21 cellular contexts compared by ENCODE assay signal in the genomic region with DNA sequence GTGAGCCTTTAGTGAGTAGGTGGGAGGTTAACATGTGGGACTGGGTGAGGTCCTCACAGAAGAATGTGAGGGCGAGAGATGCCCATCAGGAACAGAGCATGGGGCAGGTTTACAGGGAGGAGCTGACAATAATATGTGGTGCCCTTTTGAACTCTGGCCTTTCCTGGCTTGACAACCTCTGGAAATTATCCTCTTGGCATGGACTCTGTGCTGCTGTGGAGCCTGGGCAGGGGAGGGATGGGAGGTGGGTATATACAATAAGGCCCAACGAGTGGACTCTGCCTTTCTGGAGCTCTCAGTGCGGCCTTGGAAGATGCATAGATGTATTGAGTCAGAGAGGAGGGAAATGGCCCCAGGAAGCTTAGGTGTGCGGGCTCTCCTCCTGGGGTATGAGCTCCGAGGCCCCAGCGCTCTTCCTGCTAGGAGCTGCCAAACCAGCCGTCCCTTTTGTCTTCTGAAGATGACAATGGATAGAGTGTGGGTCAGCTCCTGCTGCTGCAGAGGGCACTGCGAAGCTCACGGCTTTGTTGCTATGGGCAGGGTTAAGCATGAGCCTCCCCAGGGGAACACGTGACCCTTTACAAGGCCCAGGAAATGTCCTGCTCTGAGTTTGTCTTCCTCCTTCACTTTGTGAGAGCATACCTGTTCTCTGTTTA. TPM values are rescaled to one million over a fixed set of nuclear protein-coding genes. Genes with fewer than 3 reads are reported as not detected.
DNase-seq lines count a peak whose midpoint lies in the region; ATAC-seq, FAIRE-seq and TF ChIP-seq lines count a peak whose summit lies in the region.
"Had no signal": no experiment of that assay in that cellular context is flagged by ENCODE, and none has a peak within 500 bp of the region (broad histone marks: within the 10 kb centered on the region; RNA-seq: fewer than 3 reads in every experiment).

No MANE protein-coding gene starts in this region.

- no peaks in the 10 kb centered on the region for H3K27me3 Mint-ChIP-seq in activated naive CD8-positive, alpha-beta T cell
- H3K27me3 Mint-ChIP-seq in activated naive CD8-positive, alpha-beta T cell treated with anti-CD3 and anti-CD28 coated beads, Interleukin-2, amount 50 U/mL, for 24 hours, result no peaks in the 10 kb centered on the region
- H3K27me3 Mint-ChIP-seq: activated naive CD8-positive, alpha-beta T cell treated with anti-CD3 and anti-CD28 coated beads for 36 hours had no signal

- H3K27me3 ChIP-seq in GM12878 (replicated peaks in 1 of 2; ENCODE audit: control insufficient read depth in 2 of 2, insufficient read depth in 2 of 2, low read length in 1 of 2) (no peaks in the 10 kb centered on the region), lung (ENCODE audit: control insufficient read depth, insufficient read depth) (no peaks in the 10 kb centered on the region), transverse colon (no peaks in the 10 kb centered on the region), uterus (no peaks in the 10 kb centered on the region)
- H3K27me3 ChIP-seq: cardiac muscle cell, foreskin keratinocyte, suprapubic skin had no signal

- RAD21 ChIA-PET in GM12878 (lab: Charles Lee; ENCODE audit: unreplicated experiment), result interaction anchor here (1.0 kb wide), 1 partner anchor 27 kb away, joined by 5 read pairs; no protein-coding TSS in a partner anchor

- no peak for TF ChIP-seq RAD21 in GM12878 (IDR thresholded peaks at IDR 0.05; ENCODE audit: insufficient read depth, low read depth, low read length)

- H3K36me3 ChIP-seq in GM12878 (ENCODE audit: control insufficient read depth in 2 of 2, insufficient read depth in 2 of 2, low read length in 1 of 2), result no peaks in the 10 kb centered on the region
- H3K36me3 ChIP-seq in lung (ENCODE audit: control insufficient read depth in 2 of 2, insufficient read depth in 2 of 2, low read length in 2 of 2), result no peaks in the 10 kb centered on the region
- H3K36me3 ChIP-seq in transverse colon, result no peaks in the 10 kb centered on the region
- H3K36me3 ChIP-seq in uterus, result no peaks in the 10 kb centered on the region
- H3K36me3 ChIP-seq: cardiac muscle cell, suprapubic skin had no signal

- no TSS peak for BruUV-seq in GM12878 (replicated peaks; lab: Mats Ljungman, UMichigan)

- no peak overlapping the region for H2AFZ ChIP-seq in GM12878 (ENCODE audit: control insufficient read depth, low read depth, low read length)

- H3K4me2 ChIP-seq in GM12878 (ENCODE audit: control insufficient read depth, insufficient read depth), result no peak overlapping the region

- H3K27ac ChIP-seq in GM12878 (ENCODE audit: control insufficient read depth, insufficient read depth), result no peak overlapping the region
- H3K27ac ChIP-seq in lung (ENCODE audit: low read depth in 1 of 2, low read length in 1 of 2), result peak overlapping the region in 1 of 2 donors; percentile 8
- peak overlapping the region in 3 of 4 donors; percentile 3 to 78 (median 73) for H3K27ac ChIP-seq in transverse colon
- H3K27ac ChIP-seq in uterus, result no peak overlapping the region
- H3K27ac ChIP-seq: cardiac muscle cell, foreskin keratinocyte had no signal

- POLR2A ChIA-PET in GM12878 (lab: Charles Lee), result interaction anchor here (1.8 kb wide), 1 partner anchor 9 kb away, joined by 7 read pairs; the partner anchor contains the start of gene PSD4

- DNase-seq in activated naive CD8-positive, alpha-beta T cell treated with anti-CD3 and anti-CD28 coated beads, Interleukin-2, amount 50 U/mL, for 24 hours, result no peak
- DNase-seq in GM12878 (ENCODE audit: low read depth, low spot score), result no peak
- peak; percentile 56 for DNase-seq in lung (ENCODE audit: low spot score)
- DNase-seq in transverse colon, result no peak
- DNase-seq in foreskin fibroblast, result no peak
- DNase-seq in uterus, result no peak
- DNase-seq: activated CD8-positive, alpha-beta memory T cell treated with anti-CD3 and anti-CD28 coated beads, Interleukin-2, amount 50 U/mL, for 48 hours; activated naive CD8-positive, alpha-beta T cell treated with anti-CD3 and anti-CD28 coated beads for 36 hours; immature natural killer cell; NCI-H187; NCI-H748 treated with DMSO at 0.1 percent for 48 hours; stimulated activated CD4-positive, alpha-beta T cell treated with anti-CD3 and anti-CD28 coated beads, Interleukin-15, amount 100 ng/mL, for 24 hours had no signal

- intact Hi-C loops in GM12878 (cut with micrococcal nuclease; ENCODE audit: unreplicated experiment) (no loop called here), transverse colon (cut with DNase I; ENCODE audit: low total_unique reads) (no loop called here), uterus (cut with DNase I; ENCODE audit: low total_unique reads) (no loop called here)

- TF ChIP-seq CTCF in GM12878 (IDR thresholded peaks at IDR 0.05 in 2 of 3, conservative IDR thresholded peaks at IDR 0.05 in 1 of 3; ENCODE audit: control insufficient read depth in 2 of 3, extremely low read depth in 1 of 3, insufficient read depth in 1 of 3, low read depth in 3 of 3, low read length in 3 of 3), result no peak
- TF ChIP-seq CTCF in lung (IDR thresholded peaks at IDR 0.05; ENCODE audit: control extremely low read depth, extremely low read depth), result no peak
- no peak for TF ChIP-seq CTCF in transverse colon (IDR thresholded peaks at IDR 0.05)
- TF ChIP-seq CTCF in foreskin fibroblast (IDR thresholded peaks at IDR 0.05; ENCODE audit: low read depth, low read length), result no peak
- no peak for TF ChIP-seq CTCF in uterus (IDR thresholded peaks at IDR 0.05)

- 58% methylated on average over 10 of the region's 10 CpGs for WGBS in GM12878 (ENCODE audit: insufficient coverage, insufficient replicate concordance, low lambda C conversion rate, missing lambda C conversion rate)
- WGBS in lung, 2 donors, result 74 to 89% methylated on average over 10 of the region's 10 CpGs
- WGBS in transverse colon (ENCODE audit: low coverage in 1 of 2), 2 donors, result 72% methylated on average over 10 of the region's 10 CpGs; no CpG with 5 or more reads in 1 of the 2 donors

- H4K20me1 ChIP-seq in GM12878 (ENCODE audit: control insufficient read depth, insufficient read depth), result no peaks in the 10 kb centered on the region

- SMC1A ChIA-PET in GM12878 (lab: Charles Lee; ENCODE audit: uncharacterized antibody, unreplicated experiment), result interaction anchor here (0.9 to 1.8 kb wide), 6 partner anchors 9 to 559 kb away, joined by 3 to 4 read pairs (median 3); no protein-coding TSS in a partner anchor

- no peak overlapping the region for H3K4me3 Mint-ChIP-seq in activated naive CD8-positive, alpha-beta T cell
- no peak overlapping the region for H3K4me3 Mint-ChIP-seq in activated naive CD8-positive, alpha-beta T cell treated with anti-CD3 and anti-CD28 coated beads, Interleukin-2, amount 50 U/mL, for 24 hours
- H3K4me3 Mint-ChIP-seq: activated naive CD8-positive, alpha-beta T cell treated with anti-CD3 and anti-CD28 coated beads for 36 hours; immature natural killer cell had no signal

- no peak overlapping the region for H3K9ac ChIP-seq in GM12878 (ENCODE audit: control insufficient read depth, insufficient read depth, low read length)

- H3K79me2 ChIP-seq in GM12878 (ENCODE audit: control insufficient read depth, insufficient read depth, low read length), result no peaks in the 10 kb centered on the region

- CTCF ChIA-PET in GM12878 (lab: Yijun Ruan, JAX), result interaction anchor here (0.7 to 5.4 kb wide), 3 partner anchors 9 to 33 kb away, joined by 3 to 29 read pairs (median 5); partner anchors contain the start of gene PSD4

- H3K9me3 Mint-ChIP-seq in activated naive CD8-positive, alpha-beta T cell (ENCODE audit: low read depth), result no peaks in the 10 kb centered on the region
- H3K9me3 Mint-ChIP-seq in activated naive CD8-positive, alpha-beta T cell treated with anti-CD3 and anti-CD28 coated beads, Interleukin-2, amount 50 U/mL, for 24 hours, result no peaks in the 10 kb centered on the region
- H3K9me3 Mint-ChIP-seq: immature natural killer cell had no signal

- H3K36me3 Mint-ChIP-seq in activated naive CD8-positive, alpha-beta T cell, result no peaks in the 10 kb centered on the region
- no peaks in the 10 kb centered on the region for H3K36me3 Mint-ChIP-seq in activated naive CD8-positive, alpha-beta T cell treated with anti-CD3 and anti-CD28 coated beads, Interleukin-2, amount 50 U/mL, for 24 hours (ENCODE audit: low read depth)

- in situ Hi-C loops in GM12878 (cut with MboI), result no loop called here
- in situ Hi-C loops in transverse colon (cut with MboI; ENCODE audit: low pct_ligation_motif_present in 1 of 4, low pct_unique_long_range_greater_than_20kb in 1 of 4, low sequenced_read_pairs in 3 of 4), result no loop called here

- H3K4me3 ChIP-seq in GM12878 (no peak overlapping the region), lung (no peak overlapping the region), transverse colon (no peak overlapping the region), foreskin fibroblast (ENCODE audit: low read depth in 1 of 2, low read length in 2 of 2) (no peak overlapping the region), uterus (no peak overlapping the region)
- H3K4me3 ChIP-seq: cardiac muscle cell, suprapubic skin had no signal

- H3K9me3 ChIP-seq in GM12878 (replicated peaks; ENCODE audit: control insufficient read depth, insufficient read depth, low read length) (no peaks in the 10 kb centered on the region), lung (ENCODE audit: control insufficient read depth in 2 of 2, insufficient read depth in 1 of 2, low read length in 1 of 2) (no peaks in the 10 kb centered on the region), transverse colon (no peaks in the 10 kb centered on the region), uterus (no peaks in the 10 kb centered on the region)
- H3K9me3 ChIP-seq: suprapubic skin had no signal

- no peak for ATAC-seq in activated naive CD8-positive, alpha-beta T cell treated with anti-CD3 and anti-CD28 coated beads, Interleukin-2, amount 50 U/mL, for 24 hours
- ATAC-seq in GM12878, result peak; percentile 79
- ATAC-seq in lung (ENCODE audit: insufficient read depth, low FRiP score), result peak; percentile 19
- no peak for ATAC-seq in HG02798 (IDR thresholded peaks at IDR 0.05; ENCODE audit: poor library complexity, unreplicated experiment)

- H3K27ac Mint-ChIP-seq in activated naive CD8-positive, alpha-beta T cell, result peak overlapping the region; percentile 31
- H3K27ac Mint-ChIP-seq in activated naive CD8-positive, alpha-beta T cell treated with anti-CD3 and anti-CD28 coated beads, Interleukin-2, amount 50 U/mL, for 24 hours, result no peak overlapping the region
- H3K27ac Mint-ChIP-seq: immature natural killer cell had no signal

- no peak for FAIRE-seq in GM12878 (lab: Jason Lieb, UNC)
- FAIRE-seq: endometrium, GM18507, RCC 7860 had no signal

- peaks cover 11% of the 10 kb centered on the region for H3K4me1 ChIP-seq in GM12878 (ENCODE audit: control insufficient read depth, insufficient read depth, low read length)
- no peaks in the 10 kb centered on the region for H3K4me1 ChIP-seq in lung (ENCODE audit: control insufficient read depth in 2 of 2, insufficient read depth in 2 of 2, low read length in 2 of 2)
- peaks cover 0 to 34% (median 8%) of the 10 kb centered on the region in 4 donors for H3K4me1 ChIP-seq in transverse colon
- H3K4me1 ChIP-seq in uterus, result no peaks in the 10 kb centered on the region

- no peak for TF ChIP-seq EP300 in GM12878 (IDR thresholded peaks at IDR 0.05; ENCODE audit: borderline replicate concordance in 1 of 2, control insufficient read depth in 1 of 2, low read depth in 2 of 2, low read length in 2 of 2)
- TF ChIP-seq EP300 in transverse colon (IDR thresholded peaks at IDR 0.05; ENCODE audit: low read depth), result no peak

- TF ChIP-seq POLR2A in GM12878 (IDR thresholded peaks at IDR 0.05; ENCODE audit: low read depth, low read length) (no peak), transverse colon (IDR thresholded peaks at IDR 0.05) (no peak), uterus (IDR thresholded peaks at IDR 0.05) (no peak)

- peaks cover 62% of the 10 kb centered on the region for H3K4me1 Mint-ChIP-seq in activated naive CD8-positive, alpha-beta T cell (ENCODE audit: low read depth)
- peaks cover 52% of the 10 kb centered on the region for H3K4me1 Mint-ChIP-seq in activated naive CD8-positive, alpha-beta T cell treated with anti-CD3 and anti-CD28 coated beads, Interleukin-2, amount 50 U/mL, for 24 hours

RNA-seq across cellular contexts. Expression of gene PSD4, which starts 8.7 kb away (rescaled TPM):
- total RNA-seq in GM12878 (2013; cell fraction: nucleolus; rRNA removed), result 168 and 195 TPM in 2 replicates
- 96.0 and 98.5 TPM in 2 replicates for total RNA-seq in GM12878 (2014; rRNA removed)
- 42.6 and 42.8 TPM in 2 replicates for total RNA-seq in GM12878 (2014; rRNA removed; fragmentation: Illumina TruSeq; extraction: Trizol)
- 114 and 117 TPM in 2 replicates for total RNA-seq in GM12878 (2021)
- 26.5 TPM for polyA plus RNA-seq in GM12878 (2011; ENCODE audit: low read depth)
- polyA plus RNA-seq in GM12878 (2011; rRNA removed), result 13.6 and 27.4 TPM in 2 replicates
- 29.5 and 30.9 TPM in 2 replicates for polyA plus RNA-seq in GM12878 (2011; cell fraction: cytosol; rRNA removed)
- 145 and 151 TPM in 2 replicates for polyA plus RNA-seq in GM12878 (2011; cell fraction: nucleus; rRNA removed)
- polyA plus RNA-seq in GM12878 (2012), result 55.8 and 60.1 TPM in 2 replicates
- polyA plus RNA-seq in GM12878 (2014; fragmentation: Illumina TruSeq; extraction: Trizol), result 20.8 and 48.3 TPM in 2 replicates
- polyA plus RNA-seq in GM12878 (2014; fragmentation: Nextera tagmentation; extraction: Ambion mirVana), result 1 to 10 TPM in 1 of 2 experiments, under 1 TPM in 1; 0.68 to 1.7 TPM
- 47.9 and 59.7 TPM in 2 replicates for polyA plus RNA-seq in GM12878 (2014; rRNA removed)
- 10 to 100 TPM; 23.7 to 25.9 TPM for polyA plus RNA-seq in GM12878 (2016; fragmentation: Nextera tagmentation; extraction: Ambion mirVana)
- polyA minus RNA-seq in GM12878 (2011; rRNA and poly(A)+ RNA removed), result 66.3 and 101 TPM in 2 replicates
- polyA minus RNA-seq in GM12878 (2011; cell fraction: cytosol; rRNA and poly(A)+ RNA removed), result 29.9 and 34.2 TPM in 2 replicates
- 65.5 and 85.2 TPM in 2 replicates for polyA minus RNA-seq in GM12878 (2011; cell fraction: nucleus; rRNA and poly(A)+ RNA removed)
- 10 to 100 TPM; 29.6 to 48.1 TPM for total RNA-seq in lung
- polyA plus RNA-seq in lung, result 10 to 100 TPM; 20.9 to 28.5 TPM
- total RNA-seq in transverse colon, result 100 to 1,000 TPM in 1 of 4 donors, 10 to 100 TPM in 3; 48.2 to 193 (median 87.4) TPM
- total RNA-seq in uterus, result 10 to 100 TPM in 2 of 4 donors, 1 to 10 TPM in 2; 1.8 to 31.8 (median 7.6) TPM

RNA-seq across cellular contexts. Expression of gene IL1RN, which starts 37.7 kb away (rescaled TPM):
- total RNA-seq in GM12878 (2013; cell fraction: nucleolus; rRNA removed), result not detected in 2 replicates
- not detected in 2 replicates for total RNA-seq in GM12878 (2014; rRNA removed)
- total RNA-seq in GM12878 (2014; rRNA removed; fragmentation: Illumina TruSeq; extraction: Trizol), result not detected in 2 replicates
- total RNA-seq in GM12878 (2021), result not detected in 2 replicates
- polyA plus RNA-seq in GM12878 (2011; ENCODE audit: low read depth), result not detected
- 0.04 TPM in 1 of 2 replicates, not detected in the other for polyA plus RNA-seq in GM12878 (2011; rRNA removed)
- not detected in 2 replicates for polyA plus RNA-seq in GM12878 (2011; cell fraction: cytosol; rRNA removed)
- polyA plus RNA-seq in GM12878 (2011; cell fraction: nucleus; rRNA removed), result not detected in 2 replicates
- not detected in 2 replicates for polyA plus RNA-seq in GM12878 (2012)
- polyA plus RNA-seq in GM12878 (2014; fragmentation: Illumina TruSeq; extraction: Trizol), result 0.04 and 0.43 TPM in 2 replicates
- under 1 TPM in 1 of 2 experiments, not detected in 1; 0.04 TPM for polyA plus RNA-seq in GM12878 (2014; fragmentation: Nextera tagmentation; extraction: Ambion mirVana)
- polyA plus RNA-seq in GM12878 (2014; rRNA removed), result not detected in 2 replicates
- not detected for polyA plus RNA-seq in GM12878 (2016; fragmentation: Nextera tagmentation; extraction: Ambion mirVana)
- polyA minus RNA-seq in GM12878 (2011; rRNA and poly(A)+ RNA removed), result 0.59 TPM in 1 of 2 replicates, not detected in the other
- not detected in 2 replicates for polyA minus RNA-seq in GM12878 (2011; cell fraction: cytosol; rRNA and poly(A)+ RNA removed)
- polyA minus RNA-seq in GM12878 (2011; cell fraction: nucleus; rRNA and poly(A)+ RNA removed), result not detected in 2 replicates
- 10 to 100 TPM; 15.2 to 18.2 TPM for total RNA-seq in lung
- polyA plus RNA-seq in lung, result 100 to 1,000 TPM in 1 of 2 donors, 1 to 10 TPM in 1; 9.6 to 850 TPM
- 10 to 100 TPM in 1 of 4 donors, 1 to 10 TPM in 1, under 1 TPM in 2; 0.40 to 31.8 (median 5.5) TPM for total RNA-seq in transverse colon
- total RNA-seq in uterus, result under 1 TPM in 1 of 4 donors, not detected in 3; 0.77 TPM
- total RNA-seq: cardiac muscle cell, pulmonary artery endothelial cell had no signal
- polyA plus RNA-seq: cardiac muscle cell had no signal

Comparison
In these comparisons a context has a peak if more than half of its experiments do, and no peak if none do; other contexts are left out.
1. ATAC-seq: peak in GM12878 (single experiment) and lung (single experiment); none in activated naive CD8-positive, alpha-beta T cell treated with anti-CD3 and anti-CD28 coated beads, Interleukin-2, amount 50 U/mL, for 24 hours (single experiment) and HG02798 (single experiment).
2. H3K27ac ChIP-seq: peak in transverse colon (3 of 4); none in GM12878 (single experiment) and uterus (0 of 2).